20 cellular contexts compared by ENCODE assay signal in genomic region chr2:152028182-152028862, GRCh38.
A peak's percentile ranks its signal among the peaks of the same experiment; 100 is the strongest.
DNase-seq lines count a peak whose midpoint lies in the region; ATAC-seq and TF ChIP-seq lines count a peak whose summit lies in the region.
"Had no signal": no experiment of that assay in that cellular context is flagged by ENCODE, and none has a peak within 500 bp of the region (broad histone marks: within the 10 kb centered on the region; RNA-seq: fewer than 3 reads in every experiment).

No MANE protein-coding gene starts in this region.

- peak; percentile 45 for ATAC-seq in GM21360 (IDR thresholded peaks at IDR 0.05; ENCODE audit: unreplicated experiment)
- ATAC-seq: Panc1; stimulated activated naive CD8-positive, alpha-beta T cell treated with anti-CD3 and anti-CD28 coated beads, Interleukin-15, Interleukin-2, amounts not matched to agents 100 U/mL and 50 U/mL, for 24 hours had no signal

- H3K4me3 ChIP-seq in cardiac fibroblast (replicated peaks in 1 of 2; ENCODE audit: low read depth in 2 of 2, low read length in 2 of 2) (no peak overlapping the region), skeletal muscle cell (ENCODE audit: low read depth, low read length) (no peak overlapping the region)
- H3K4me3 ChIP-seq: hepatocyte, MG63, upper lobe of left lung had no signal

- DNase-seq in LHCN-M2 (ENCODE audit: low read depth) (peak; percentile 44), cardiac fibroblast (ENCODE audit: low read depth in 2 of 2) (peak; percentile 28 to 59), skeletal muscle cell (ENCODE audit: low read depth) (peak; percentile 2), midbrain (lab: John Stamatoyannopoulos, UW) (no peak), NCI-H2196 treated with DMSO at 0.1 percent for 48 hours (lab: John Stamatoyannopoulos, UW; ENCODE audit: unreplicated experiment) (no peak), mucosa of gallbladder (ENCODE audit: low spot score) (no peak), NCI-H1694 (lab: John Stamatoyannopoulos, UW) (no peak)
- DNase-seq: activated naive CD4-positive, alpha-beta T cell treated with anti-CD3 and anti-CD28 coated beads, Interleukin-2, amount 10 ng/mL, durations not matched to agents 7 days and 5 days; activated T-cell treated with anti-CD3 and anti-CD28 coated beads for 4 hours; AML-193; H7; MG63; NCI-H2029 treated with DMSO at 0.1 percent for 48 hours; NCI-H69; stimulated activated CD4-positive, alpha-beta T cell treated with anti-CD3 and anti-CD28 coated beads, Interleukin-15, amount 100 ng/mL, for 24 hours; stimulated activated naive CD8-positive, alpha-beta T cell treated with anti-CD3 and anti-CD28 coated beads, Interleukin-15, Interleukin-2, amounts not matched to agents 100 U/mL and 50 U/mL, for 24 hours; upper lobe of left lung had no signal

- no peak for TF ChIP-seq CTCF in cardiac fibroblast (IDR thresholded peaks at IDR 0.05; ENCODE audit: low read depth, low read length)

Comparison
In these comparisons a context has a peak if more than half of its experiments do, and no peak if none do; other contexts are left out.
1. DNase-seq: peak in LHCN-M2 (single experiment), cardiac fibroblast (2 of 2) and skeletal muscle cell (single experiment); none in midbrain (single experiment), NCI-H2196 treated with DMSO at 0.1 percent for 48 hours (single experiment), mucosa of gallbladder (single experiment) and NCI-H1694 (single experiment).